Comparison of ENCODE assay signal across 24 cellular contexts in genomic region chr3:138406606-138407005, GRCh38. TPM values are rescaled to one million over a fixed set of nuclear protein-coding genes. Genes with fewer than 3 reads are reported as not detected.
"Had no signal": no experiment of that assay in that cellular context is flagged by ENCODE, and none has a peak within 500 bp of the region (broad histone marks: within the 10 kb centered on the region; RNA-seq: fewer than 3 reads in every experiment).

No MANE protein-coding gene starts in this region.

- H3K9me3 ChIP-seq: colonic mucosa, esophagus squamous epithelium, gastrocnemius medialis, heart right ventricle, left lung, lower lobe of right lung had no signal

- H3K9me3 Mint-ChIP-seq: naive thymus-derived CD4-positive, alpha-beta T cell had no signal

- H3K36me3 ChIP-seq: colonic mucosa had no signal

- H3K4me1 ChIP-seq: colonic mucosa, esophagus squamous epithelium, gastrocnemius medialis, left lung, lower lobe of right lung had no signal

- H3K27ac ChIP-seq: colonic mucosa, epithelial cell of prostate, esophagus squamous epithelium, gastrocnemius medialis, heart right ventricle, left lung, lower lobe of right lung had no signal

- DNase-seq: colonic mucosa; dermis blood vessel endothelial cell; dorsolateral prefrontal cortex; effector CD4-positive, alpha-beta T cell; effector memory CD4-positive, alpha-beta T cell; erythroblast; esophagus squamous epithelium; foreskin fibroblast; foreskin melanocyte; gastrocnemius medialis; glutamatergic neuron; heart right ventricle; hippocampal formation; left cardiac atrium; left lung; left ventricle myocardium superior; lower lobe of right lung; mesenchymal stem cell; midbrain; naive thymus-derived CD4-positive, alpha-beta T cell had no signal

- H3K4me3 ChIP-seq: colonic mucosa, dorsolateral prefrontal cortex, esophagus squamous epithelium, gastrocnemius medialis, heart right ventricle, left lung, lower lobe of right lung had no signal

- H3K27me3 ChIP-seq: colonic mucosa, dorsolateral prefrontal cortex, esophagus squamous epithelium, gastrocnemius medialis, heart right ventricle, left lung had no signal

- H3K4me3 Mint-ChIP-seq: naive thymus-derived CD4-positive, alpha-beta T cell had no signal

- ATAC-seq: esophagus mucosa; gastrocnemius medialis; heart right ventricle; left cardiac atrium; left lung; left ventricle myocardium superior; lower lobe of right lung; naive thymus-derived CD4-positive, alpha-beta T cell had no signal

- H3K36me3 Mint-ChIP-seq: naive thymus-derived CD4-positive, alpha-beta T cell had no signal

- H3K27ac Mint-ChIP-seq: naive thymus-derived CD4-positive, alpha-beta T cell had no signal

RNA-seq across cellular contexts. Expression of gene ESYT3, which starts 27.8 kb away (rescaled TPM):
- total RNA-seq: dermis blood vessel endothelial cell, glomerular endothelial cell, lung microvascular endothelial cell had no signal
